In genomic region chr1:34742667-34743270, GRCh38 we compare ENCODE assay signal across 8 cellular contexts. TPM values are rescaled to one million over a fixed set of nuclear protein-coding genes. Genes with fewer than 3 reads are reported as not detected.
DNase-seq lines count a peak whose midpoint lies in the region; ATAC-seq and TF ChIP-seq lines count a peak whose summit lies in the region.

No MANE protein-coding gene starts in this region.

- H3K9ac ChIP-seq in GM23248 = no peak overlapping the region

- peak; percentile 82 to 94 for TF ChIP-seq CTCF in right atrium auricular region (IDR thresholded peaks at IDR 0.05)

- H3K36me3 ChIP-seq in GM23248 (ENCODE audit: low read depth) = no peaks in the 10 kb centered on the region
- no peaks in the 10 kb centered on the region for H3K36me3 ChIP-seq in right atrium auricular region

- H2AFZ ChIP-seq in GM23248 = no peak overlapping the region

- in situ Hi-C loops in GM23248 (cut with MboI) = no loop called here

- H3F3A ChIP-seq in GM23248 (ENCODE audit: insufficient read depth) = no peaks in the 10 kb centered on the region

- intact Hi-C loops in sciatic nerve (cut with DNase I) = loop anchor here (2.0 kb wide), 1 partner anchor 1110 kb away; no protein-coding TSS in a partner anchor

- H3K79me2 ChIP-seq in GM23248 (ENCODE audit: insufficient read depth) = no peaks in the 10 kb centered on the region

- no peaks in the 10 kb centered on the region for H3K4me1 ChIP-seq in GM23248 (ENCODE audit: insufficient read depth)
- no peaks in the 10 kb centered on the region for H3K4me1 ChIP-seq in right atrium auricular region

- H3K9me2 ChIP-seq in GM23248 (ENCODE audit: insufficient read depth) = no peaks in the 10 kb centered on the region

- peaks cover 20% of the 10 kb centered on the region for H3K27me3 ChIP-seq in GM23248 (replicated peaks; ENCODE audit: insufficient read depth)
- H3K27me3 ChIP-seq in right atrium auricular region = no peaks in the 10 kb centered on the region

- H3K27ac ChIP-seq in GM23248 (no peak overlapping the region), right atrium auricular region (no peak overlapping the region)

- no peak overlapping the region for H3K4me2 ChIP-seq in GM23248 (ENCODE audit: unreplicated experiment)

- no peaks in the 10 kb centered on the region for H3K9me3 ChIP-seq in GM23248 (ENCODE audit: low read depth)
- no peaks in the 10 kb centered on the region for H3K9me3 ChIP-seq in right atrium auricular region

- H4K20me1 ChIP-seq in GM23248 (ENCODE audit: insufficient read depth) = no peaks in the 10 kb centered on the region

- WGBS in GM23248 (ENCODE audit: low coverage in 1 of 2, low lambda C conversion rate in 2 of 2, missing lambda C conversion rate in 2 of 2), 2 experiments = 8 to 9% methylated on average over 16 of the region's 16 CpGs

- ATAC-seq in sciatic nerve (peak; percentile 88), HG03196 (IDR thresholded peaks at IDR 0.05; ENCODE audit: unreplicated experiment) (no peak)

- DNase-seq in CMK (ENCODE audit: low read depth) (peak; percentile 70), GM23248 (peak; percentile 81), NCI-H146 (lab: John Stamatoyannopoulos, UW) (peak; percentile 23), T-helper 22 cell (ENCODE audit: low read depth) (peak; percentile 11), amniotic stem cell (lab: John Stamatoyannopoulos, UW) (peak; percentile 2), right atrium auricular region (ENCODE audit: low spot score) (peak; percentile 60), sciatic nerve (ENCODE audit: low spot score) (peak; percentile 85)

- no peak overlapping the region for H3K4me3 ChIP-seq in GM23248
- no peak overlapping the region for H3K4me3 ChIP-seq in right atrium auricular region

RNA-seq across cellular contexts. Expression of gene GJB5, which starts 12.1 kb away (rescaled TPM):
- not detected in 2 replicates for total RNA-seq in GM23248 (2014; rRNA removed; shearing (Covaris generic))
- polyA plus RNA-seq in GM23248 (2016; fragmentation: Nextera tagmentation; extraction: Ambion mirVana) = 0.23 and 0.33 TPM in 2 replicates
- not detected for total RNA-seq in right atrium auricular region
- 0.36 TPM for total RNA-seq in sciatic nerve

RNA-seq across cellular contexts. Expression of gene GJB4, which starts 16.8 kb away (rescaled TPM):
- total RNA-seq in GM23248 (2014; rRNA removed; shearing (Covaris generic)) = not detected in 2 replicates
- polyA plus RNA-seq in GM23248 (2016; fragmentation: Nextera tagmentation; extraction: Ambion mirVana) = not detected in 2 replicates
- total RNA-seq in right atrium auricular region (not detected), sciatic nerve (not detected)

RNA-seq across cellular contexts. Expression of gene GJB3, which starts 38.2 kb away (rescaled TPM):
- 0.43 TPM in 1 of 2 replicates, not detected in the other for total RNA-seq in GM23248 (2014; rRNA removed; shearing (Covaris generic))
- not detected in 2 replicates for polyA plus RNA-seq in GM23248 (2016; fragmentation: Nextera tagmentation; extraction: Ambion mirVana)
- under 1 TPM in 1 of 2 donors, not detected in 1; 0.28 TPM for total RNA-seq in right atrium auricular region
- 1.3 TPM for total RNA-seq in sciatic nerve

RNA-seq across cellular contexts. Expression of gene GJA4, which starts 50.0 kb away (rescaled TPM):
- not detected in 2 replicates for total RNA-seq in GM23248 (2014; rRNA removed; shearing (Covaris generic))
- not detected in 2 replicates for polyA plus RNA-seq in GM23248 (2016; fragmentation: Nextera tagmentation; extraction: Ambion mirVana)
- total RNA-seq in right atrium auricular region (10 to 100 TPM; 31.6 to 50.9 TPM), sciatic nerve (35.9 TPM)

Comparison
In these comparisons a context has a peak if more than half of its experiments do, and no peak if none do; other contexts are left out.
1. DNase-seq: peak in every context shown above with its lines; median percentile 85 in sciatic nerve; 81 in GM23248; 70 in CMK; 60 in right atrium auricular region; 23 in NCI-H146; 11 in T-helper 22 cell; 2 in amniotic stem cell.